Comparison of ENCODE assay signal across 15 cellular contexts in genomic region chr6:2225422-2226392, GRCh38. TPM values are rescaled to one million over a fixed set of nuclear protein-coding genes. Genes with fewer than 3 reads are reported as not detected.
DNase-seq lines count a peak whose midpoint lies in the region; ATAC-seq, FAIRE-seq and TF ChIP-seq lines count a peak whose summit lies in the region.
"Had no signal": no experiment of that assay in that cellular context is flagged by ENCODE, and none has a peak within 500 bp of the region (broad histone marks: within the 10 kb centered on the region; RNA-seq: fewer than 3 reads in every experiment).

No MANE protein-coding gene starts in this region.

- no peak for TF ChIP-seq CTCF in endothelial cell of umbilical vein (IDR thresholded peaks at IDR 0.05; ENCODE audit: extremely low read depth in 1 of 2, insufficient read depth in 1 of 2, low read depth in 1 of 2, low read length in 2 of 2)
- TF ChIP-seq CTCF in left lung (IDR thresholded peaks at IDR 0.05): no peak

- POLR2A ChIA-PET in endothelial cell of umbilical vein (lab: Charles Lee): no interaction called here

- FAIRE-seq in endothelial cell of umbilical vein (lab: Jason Lieb, UNC): peak; percentile 80
- FAIRE-seq: endometrium had no signal

- no peak overlapping the region for H3K9ac ChIP-seq in endothelial cell of umbilical vein (replicated peaks; ENCODE audit: extremely low read depth, insufficient read depth, low read length)

- no peaks in the 10 kb centered on the region for H4K20me1 ChIP-seq in endothelial cell of umbilical vein (replicated peaks; ENCODE audit: control insufficient read depth, extremely low read depth, insufficient read depth, low read length)

- no peaks in the 10 kb centered on the region for H3K9me1 ChIP-seq in endothelial cell of umbilical vein (replicated peaks; ENCODE audit: control insufficient read depth, extremely low read depth, insufficient read depth, low read length)

- H3K9me3 ChIP-seq in endothelial cell of umbilical vein (replicated peaks; ENCODE audit: control insufficient read depth, insufficient read depth, low read length) (no peaks in the 10 kb centered on the region), left lung (no peaks in the 10 kb centered on the region)
- H3K9me3 ChIP-seq: heart left ventricle had no signal

- no peak overlapping the region for H2AFZ ChIP-seq in endothelial cell of umbilical vein (ENCODE audit: low read depth, low read length)

- ATAC-seq in left lung: no peak
- no peak for ATAC-seq in GM18502 (IDR thresholded peaks at IDR 0.05; ENCODE audit: poor library complexity, unreplicated experiment)
- ATAC-seq: heart left ventricle had no signal

- no peak overlapping the region for H3K4me3 ChIP-seq in endothelial cell of umbilical vein (replicated peaks in 1 of 3; ENCODE audit: insufficient read depth in 1 of 3, low read depth in 1 of 3, low read length in 3 of 3)
- H3K4me3 ChIP-seq in left lung: no peak overlapping the region
- H3K4me3 ChIP-seq: heart left ventricle had no signal

- intact Hi-C loops in endothelial cell of umbilical vein (cut with micrococcal nuclease): no loop called here
- intact Hi-C loops in left lung (cut with DNase I): no loop called here

- H3K27me3 ChIP-seq in endothelial cell of umbilical vein (ENCODE audit: control insufficient read depth in 2 of 2, insufficient read depth in 2 of 2, low read length in 2 of 2): no peaks in the 10 kb centered on the region
- no peaks in the 10 kb centered on the region for H3K27me3 ChIP-seq in left lung
- H3K27me3 ChIP-seq: heart left ventricle had no signal

- no peak for TF ChIP-seq POLR2A in endothelial cell of umbilical vein (IDR thresholded peaks at IDR 0.05; ENCODE audit: low read depth, low read length)

- peaks cover 2% of the 10 kb centered on the region for H3K79me2 ChIP-seq in endothelial cell of umbilical vein (ENCODE audit: control insufficient read depth, insufficient read depth, low read length)

- DNase-seq in HT1080 (ENCODE audit: low read depth): peak; percentile 25
- DNase-seq in NCI-H526 treated with DMSO at 0.1 percent for 48 hours (lab: John Stamatoyannopoulos, UW): peak; percentile 49
- peak; percentile 39 for DNase-seq in endothelial cell of umbilical vein (ENCODE audit: low read depth, low spot score)
- DNase-seq in renal cortical epithelial cell (ENCODE audit: low read depth): peak; percentile 51
- DNase-seq in left lung: no peak
- DNase-seq in activated CD4-positive, CD25-positive, alpha-beta regulatory T cell treated with anti-CD3 and anti-CD28 coated beads, Interleukin-2, amount 50 U/mL, for 72 hours: no peak
- DNase-seq: activated CD4-positive, alpha-beta memory T cell treated with anti-CD3 and anti-CD28 coated beads, Interleukin-2, amount 10 ng/mL, durations not matched to agents 7 days and 5 days; activated effector memory CD4-positive, alpha-beta T cell treated with Interleukin-2 at 50 U/mL for 16 hours; CD4-positive, alpha-beta memory T cell; heart left ventricle; NCI-H1092 treated with DMSO at 0.1 percent for 48 hours; NCI-H524; substantia nigra had no signal

- CTCF ChIA-PET in endothelial cell of umbilical vein (lab: Charles Lee): interaction anchor here (0.7 to 6.1 kb wide), 5 partner anchors 8 to 409 kb away, joined by 3 to 31 read pairs (median 7); no protein-coding TSS in a partner anchor

- BruUV-seq in endothelial cell of umbilical vein (replicated peaks; lab: Mats Ljungman, UMichigan): no TSS peak

- peak overlapping the region; percentile 46 for H3K4me2 ChIP-seq in endothelial cell of umbilical vein (ENCODE audit: insufficient read depth, low read length)

- no peak overlapping the region for H3K27ac ChIP-seq in endothelial cell of umbilical vein (ENCODE audit: insufficient read depth, low read depth, low read length)
- no peak overlapping the region for H3K27ac ChIP-seq in left lung
- H3K27ac ChIP-seq: heart left ventricle had no signal

- H3K4me1 ChIP-seq in endothelial cell of umbilical vein (ENCODE audit: control insufficient read depth, extremely low read depth, insufficient read depth, low read length): peaks cover 21% of the 10 kb centered on the region
- H3K4me1 ChIP-seq in left lung: peaks cover 0 to 15% of the 10 kb centered on the region in 2 donors

- dilution Hi-C loops in endothelial cell of umbilical vein (cut with MboI; ENCODE audit: extremely low pct_ligation_motif_present, low sequenced_read_pairs): no loop called here

- H3K36me3 ChIP-seq in endothelial cell of umbilical vein (ENCODE audit: control insufficient read depth in 2 of 2, extremely low read depth in 1 of 2, insufficient read depth in 2 of 2, low read length in 2 of 2) (no peaks in the 10 kb centered on the region), left lung (no peaks in the 10 kb centered on the region)
- H3K36me3 ChIP-seq: heart left ventricle had no signal

TF ChIP-seq in endothelial cell of umbilical vein, 7 proteins besides CTCF, POLR2A, EP300 and RAD21:
- TF ChIP-seq FOS (IDR thresholded peaks at IDR 0.05; ENCODE audit: borderline replicate concordance, insufficient read depth, low read length): peak; percentile 50
- TF ChIP-seq JUN (IDR thresholded peaks at IDR 0.05; ENCODE audit: borderline replicate concordance, insufficient read depth, insufficient read length, low read depth): no peak

RNA-seq across cellular contexts. Expression of gene GMDS, which starts 19.7 kb away (rescaled TPM):
- 7.8 and 10.0 TPM in 2 replicates for total RNA-seq in HT1080 (2014; rRNA removed; shearing (Covaris generic))
- polyA plus RNA-seq in HT1080 (2015; cell fraction: cytosol; rRNA removed): 32.3 and 34.5 TPM in 2 replicates
- 17.5 TPM in 2 replicates for polyA plus RNA-seq in HT1080 (2015; cell fraction: nucleus; rRNA removed)
- total RNA-seq in endothelial cell of umbilical vein (23.5 TPM in 2 replicates), renal cortical epithelial cell (24.0 and 32.9 TPM in 2 replicates), left lung (10 to 100 TPM; 16.5 to 23.5 TPM)
- 9.8 and 10.5 TPM in 2 replicates for polyA plus RNA-seq in endothelial cell of umbilical vein
- 16.1 and 17.1 TPM in 2 replicates for polyA plus RNA-seq in endothelial cell of umbilical vein (2011; cell fraction: cytosol; rRNA removed)
- polyA plus RNA-seq in endothelial cell of umbilical vein (2011; cell fraction: nucleus; rRNA removed): 10.5 and 13.9 TPM in 2 replicates
- 18.7 and 20.6 TPM in 2 replicates for polyA plus RNA-seq in endothelial cell of umbilical vein (2012)
- polyA minus RNA-seq in endothelial cell of umbilical vein: 11.4 and 11.9 TPM in 2 replicates
- 9.5 TPM for polyA minus RNA-seq in endothelial cell of umbilical vein (2011; cell fraction: cytosol; rRNA and poly(A)+ RNA removed)
- polyA minus RNA-seq in endothelial cell of umbilical vein (2011; cell fraction: nucleus; rRNA and poly(A)+ RNA removed): 21.8 and 31.4 TPM in 2 replicates

Comparison
In these comparisons a context has a peak if more than half of its experiments do, and no peak if none do; other contexts are left out.
1. DNase-seq: peak in HT1080 (single experiment), NCI-H526 treated with DMSO at 0.1 percent for 48 hours (single experiment), endothelial cell of umbilical vein (single experiment) and renal cortical epithelial cell (single experiment); none in left lung (0 of 2) and activated CD4-positive, CD25-positive, alpha-beta regulatory T cell treated with anti-CD3 and anti-CD28 coated beads, Interleukin-2, amount 50 U/mL, for 72 hours (single experiment).